ENCODE assay signal across 27 cellular contexts in the genomic region with DNA sequence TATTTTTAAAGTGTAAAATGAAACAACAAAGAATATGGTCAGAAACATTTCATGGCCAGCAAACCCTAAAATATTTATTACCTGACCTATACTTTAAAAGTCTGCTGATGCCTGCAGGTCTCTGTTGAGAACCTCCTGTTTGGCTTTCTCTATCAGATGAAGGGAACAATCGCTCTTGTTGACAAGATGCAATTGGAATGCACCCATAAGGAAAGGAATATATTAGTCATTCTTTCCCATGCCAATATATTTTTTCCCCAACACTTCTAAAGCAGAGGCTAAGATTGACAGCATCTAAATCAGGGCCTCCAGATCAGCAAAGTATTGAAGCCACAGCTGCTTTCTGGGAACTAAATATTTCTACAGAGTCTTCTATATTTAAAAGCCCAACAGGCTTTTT.
"Had no signal": no experiment of that assay in that cellular context is flagged by ENCODE, and none has a peak within 500 bp of the region (broad histone marks: within the 10 kb centered on the region; RNA-seq: fewer than 3 reads in every experiment).

No MANE protein-coding gene starts in this region.

- DNase-seq: activated B cell treated with CpG ODN at 0.5 μM for 24 hours; activated CD4-positive, alpha-beta T cell treated with anti-CD3 and anti-CD28 coated beads for 4 hours; activated CD4-positive, alpha-beta T cell treated with anti-CD3 and anti-CD28 coated beads, Interleukin-2, amount 50 U/mL, for 48 hours; activated naive CD4-positive, alpha-beta T cell treated with Interleukin-2 at 50 U/mL for 16 hours; activated naive CD8-positive, alpha-beta T cell treated with anti-CD3 and anti-CD28 coated beads, Interleukin-2, amount 10 ng/mL, durations not matched to agents 7 days and 5 days; activated T-cell treated with anti-CD3 and anti-CD28 coated beads, Interleukin-2, amount 50 U/mL, for 48 hours; amniotic stem cell; cortex of kidney; effector CD4-positive, alpha-beta T cell; gastrocnemius medialis; heart left ventricle; lower lobe of right lung; naive thymus-derived CD8-positive, alpha-beta T cell; posterior cingulate gyrus; retina; sigmoid colon; spleen; stimulated activated CD4-positive, alpha-beta T cell treated with anti-CD3 and anti-CD28 coated beads, Interleukin-4, amount 100 ng/mL, for 4 hours; stimulated activated naive CD8-positive, alpha-beta T cell treated with anti-CD3 and anti-CD28 coated beads, Interleukin-15, Interleukin-2, amounts not matched to agents 100 U/mL and 50 U/mL, for 24 hours; T-helper 9 cell; upper lobe of left lung had no signal

- H3K4me2 ChIP-seq: neural progenitor cell had no signal

- H3K9ac ChIP-seq: neural progenitor cell had no signal

- H3K27me3 ChIP-seq: cardiac muscle cell, esophagus muscularis mucosa, gastrocnemius medialis, heart left ventricle, neural progenitor cell, sigmoid colon, spleen, upper lobe of left lung had no signal

- H3K9me3 ChIP-seq: gastrocnemius medialis, lower lobe of right lung, upper lobe of left lung had no signal

- H3K4me3 ChIP-seq: cardiac muscle cell, esophagus muscularis mucosa, gastrocnemius medialis, heart left ventricle, lower lobe of right lung, neural progenitor cell, sigmoid colon, spleen, upper lobe of left lung had no signal

- FAIRE-seq: endometrium, keratinocyte had no signal

- H3K4me1 ChIP-seq: esophagus muscularis mucosa, gastrocnemius medialis, heart left ventricle, lower lobe of right lung, neural progenitor cell, sigmoid colon, spleen, upper lobe of left lung had no signal

- H2AFZ ChIP-seq: neural progenitor cell had no signal

- ATAC-seq: gastrocnemius medialis; heart left ventricle; left lobe of liver; lower lobe of right lung; naive thymus-derived CD8-positive, alpha-beta T cell; stimulated activated naive CD8-positive, alpha-beta T cell treated with anti-CD3 and anti-CD28 coated beads, Interleukin-15, Interleukin-2, amounts not matched to agents 100 U/mL and 50 U/mL, for 24 hours had no signal

- H3K27ac ChIP-seq: cardiac muscle cell, esophagus muscularis mucosa, gastrocnemius medialis, heart left ventricle, lower lobe of right lung, neural progenitor cell, sigmoid colon, spleen, upper lobe of left lung had no signal

- H3K36me3 ChIP-seq: cardiac muscle cell, esophagus muscularis mucosa, gastrocnemius medialis, heart left ventricle, lower lobe of right lung, neural progenitor cell, sigmoid colon, spleen, upper lobe of left lung had no signal
